ENCODE assay signal across 8 cellular contexts in the genomic region with DNA sequence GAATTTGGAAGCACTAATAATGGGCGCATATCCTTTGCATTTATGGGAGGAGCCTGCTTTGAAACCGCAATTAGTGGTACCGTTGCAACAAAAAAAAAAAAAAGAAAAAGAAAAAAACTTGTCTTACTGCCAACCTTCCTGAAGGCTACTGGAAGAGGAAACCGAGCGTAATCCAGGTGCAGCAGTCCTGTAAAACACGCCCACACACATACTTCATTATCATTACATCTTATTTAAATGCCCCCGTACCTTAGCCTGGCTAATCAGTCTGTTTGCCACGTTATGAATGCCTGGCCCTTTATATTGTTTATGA. TPM values are rescaled to one million over a fixed set of nuclear protein-coding genes. Genes with fewer than 3 reads are reported as not detected.
DNase-seq lines count a peak whose midpoint lies in the region; ATAC-seq and TF ChIP-seq lines count a peak whose summit lies in the region.

No MANE protein-coding gene starts in this region.

- TF ChIP-seq CTCF in GM13977 (IDR thresholded peaks at IDR 0.05; ENCODE audit: extremely low read depth, insufficient read depth, missing control alignments) (no peak), RWPE1 (conservative IDR thresholded peaks at IDR 0.05; ENCODE audit: low read depth) (no peak), epithelial cell of esophagus (IDR thresholded peaks at IDR 0.05; ENCODE audit: insufficient read depth, low read depth, low read length, missing control alignments) (no peak), osteoblast (IDR thresholded peaks at IDR 0.05; ENCODE audit: extremely low read depth, low read depth, low read length) (no peak)

- peaks cover 11% of the 10 kb centered on the region for H4K20me1 ChIP-seq in osteoblast (ENCODE audit: insufficient read depth, low read length)

- H2AFZ ChIP-seq in osteoblast (ENCODE audit: low read length): peak overlapping the region; percentile 95

- H3K4me3 ChIP-seq in epithelial cell of esophagus (ENCODE audit: low read length): peak overlapping the region; percentile 76
- H3K4me3 ChIP-seq in osteoblast (ENCODE audit: insufficient read depth, low read length): peak overlapping the region; percentile 90

- DNase-seq in GM13977 (ENCODE audit: low spot score) (peak; percentile 36), HPDE6-E6E7 (ENCODE audit: extremely low spot score) (peak; percentile 27), RWPE1 (ENCODE audit: low spot score) (peak; percentile 79), epithelial cell of esophagus (ENCODE audit: low read depth) (peak; percentile 92), osteoblast (ENCODE audit: insufficient read length, low spot score, missing footprints) (no peak), globus pallidus (ENCODE audit: low spot score) (no peak), HuH-7.5 (ENCODE audit: low spot score) (no peak)

- H3K9me3 ChIP-seq in osteoblast (ENCODE audit: low read depth, low read length): no peaks in the 10 kb centered on the region

- peak overlapping the region; percentile 94 for H3K4me2 ChIP-seq in osteoblast (ENCODE audit: insufficient read depth, low read length)

- H3K27ac ChIP-seq in RWPE1 (peak overlapping the region; percentile 82), osteoblast (ENCODE audit: low read depth, low read length) (peak overlapping the region; percentile 64)

- no peak for ATAC-seq in HG03108 (IDR thresholded peaks at IDR 0.05; ENCODE audit: unreplicated experiment)

- CTCF ChIA-PET in RWPE1 (lab: Yijun Ruan, JAX): interaction anchor here (0.6 to 1.6 kb wide), 2 partner anchors 14 to 73 kb away, joined by 3 to 5 read pairs; no protein-coding TSS in a partner anchor

- peaks cover 42% of the 10 kb centered on the region for H3K4me1 ChIP-seq in osteoblast (ENCODE audit: insufficient read depth, low read length)

- POLR2A ChIA-PET in RWPE1 (lab: Yijun Ruan, JAX; ENCODE audit: low non-redundant PET): no interaction called here

- H3K36me3 ChIP-seq in osteoblast (ENCODE audit: insufficient read depth, low read length): peaks cover 32% of the 10 kb centered on the region

- peaks cover 43% of the 10 kb centered on the region for H3K79me2 ChIP-seq in osteoblast (ENCODE audit: insufficient read depth, low read length)

- in situ Hi-C loops in GM13977 (cut with MboI; ENCODE audit: low pct_unique_long_range_greater_than_20kb, low sequenced_read_pairs, unreplicated experiment): no loop called here

- no peaks in the 10 kb centered on the region for H3K27me3 ChIP-seq in osteoblast (ENCODE audit: insufficient read depth, low read length)

RNA-seq across cellular contexts. Expression of a gene that starts 0.7 kb away (rescaled TPM):
- total RNA-seq in osteoblast: 37.7 and 45.6 TPM in 2 replicates

Comparison
In these comparisons a context has a peak if more than half of its experiments do, and no peak if none do; other contexts are left out.
1. DNase-seq: peak in GM13977 (single experiment), HPDE6-E6E7 (single experiment), RWPE1 (single experiment) and epithelial cell of esophagus (single experiment); none in osteoblast (single experiment), globus pallidus (single experiment) and HuH-7.5 (single experiment).